1 cellular context compared by ENCODE assay signal in the genomic region with DNA sequence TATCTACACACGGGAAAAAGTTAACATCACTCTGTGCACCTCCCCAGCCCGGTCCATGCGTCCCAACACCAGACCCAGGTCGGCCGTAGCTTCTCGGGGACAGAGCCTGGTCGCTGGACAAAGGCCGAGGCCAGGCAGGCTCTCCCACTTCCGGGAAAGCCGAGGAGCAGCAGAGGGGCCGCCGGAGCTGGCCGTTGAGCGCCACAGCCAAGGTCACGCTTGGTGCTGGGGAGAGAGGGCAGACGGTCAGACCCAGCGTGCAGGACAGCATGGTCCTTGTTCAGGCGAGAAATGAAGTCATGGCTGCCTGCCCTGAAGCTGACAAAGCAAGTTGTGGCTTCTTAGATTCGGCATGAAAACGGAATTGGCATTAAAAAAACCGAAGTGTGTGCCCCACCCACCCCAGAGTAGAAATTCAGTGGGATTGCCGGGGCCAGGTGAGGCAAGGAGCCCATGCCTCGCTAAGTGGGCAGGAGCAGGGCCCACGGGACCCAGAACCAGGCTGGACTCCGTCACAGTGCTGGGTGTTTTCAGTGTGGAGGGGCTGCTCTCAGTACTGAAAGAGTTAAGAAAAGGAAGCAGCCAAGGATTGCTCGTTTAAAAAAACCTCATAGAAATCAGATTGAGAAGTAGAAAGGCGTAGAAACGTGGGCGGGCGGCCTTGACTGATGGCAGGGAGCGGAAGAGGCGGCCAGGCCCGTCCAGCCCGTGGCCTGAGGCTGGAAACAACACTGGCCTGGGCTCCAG.
TF ChIP-seq lines count a peak whose summit lies in the region.

No MANE protein-coding gene starts in this region.

TF ChIP-seq in HepG2, 621 proteins besides CTCF, POLR2A, EP300 and RAD21 (continued from another document):
- TF ChIP-seq, protein P1, sequence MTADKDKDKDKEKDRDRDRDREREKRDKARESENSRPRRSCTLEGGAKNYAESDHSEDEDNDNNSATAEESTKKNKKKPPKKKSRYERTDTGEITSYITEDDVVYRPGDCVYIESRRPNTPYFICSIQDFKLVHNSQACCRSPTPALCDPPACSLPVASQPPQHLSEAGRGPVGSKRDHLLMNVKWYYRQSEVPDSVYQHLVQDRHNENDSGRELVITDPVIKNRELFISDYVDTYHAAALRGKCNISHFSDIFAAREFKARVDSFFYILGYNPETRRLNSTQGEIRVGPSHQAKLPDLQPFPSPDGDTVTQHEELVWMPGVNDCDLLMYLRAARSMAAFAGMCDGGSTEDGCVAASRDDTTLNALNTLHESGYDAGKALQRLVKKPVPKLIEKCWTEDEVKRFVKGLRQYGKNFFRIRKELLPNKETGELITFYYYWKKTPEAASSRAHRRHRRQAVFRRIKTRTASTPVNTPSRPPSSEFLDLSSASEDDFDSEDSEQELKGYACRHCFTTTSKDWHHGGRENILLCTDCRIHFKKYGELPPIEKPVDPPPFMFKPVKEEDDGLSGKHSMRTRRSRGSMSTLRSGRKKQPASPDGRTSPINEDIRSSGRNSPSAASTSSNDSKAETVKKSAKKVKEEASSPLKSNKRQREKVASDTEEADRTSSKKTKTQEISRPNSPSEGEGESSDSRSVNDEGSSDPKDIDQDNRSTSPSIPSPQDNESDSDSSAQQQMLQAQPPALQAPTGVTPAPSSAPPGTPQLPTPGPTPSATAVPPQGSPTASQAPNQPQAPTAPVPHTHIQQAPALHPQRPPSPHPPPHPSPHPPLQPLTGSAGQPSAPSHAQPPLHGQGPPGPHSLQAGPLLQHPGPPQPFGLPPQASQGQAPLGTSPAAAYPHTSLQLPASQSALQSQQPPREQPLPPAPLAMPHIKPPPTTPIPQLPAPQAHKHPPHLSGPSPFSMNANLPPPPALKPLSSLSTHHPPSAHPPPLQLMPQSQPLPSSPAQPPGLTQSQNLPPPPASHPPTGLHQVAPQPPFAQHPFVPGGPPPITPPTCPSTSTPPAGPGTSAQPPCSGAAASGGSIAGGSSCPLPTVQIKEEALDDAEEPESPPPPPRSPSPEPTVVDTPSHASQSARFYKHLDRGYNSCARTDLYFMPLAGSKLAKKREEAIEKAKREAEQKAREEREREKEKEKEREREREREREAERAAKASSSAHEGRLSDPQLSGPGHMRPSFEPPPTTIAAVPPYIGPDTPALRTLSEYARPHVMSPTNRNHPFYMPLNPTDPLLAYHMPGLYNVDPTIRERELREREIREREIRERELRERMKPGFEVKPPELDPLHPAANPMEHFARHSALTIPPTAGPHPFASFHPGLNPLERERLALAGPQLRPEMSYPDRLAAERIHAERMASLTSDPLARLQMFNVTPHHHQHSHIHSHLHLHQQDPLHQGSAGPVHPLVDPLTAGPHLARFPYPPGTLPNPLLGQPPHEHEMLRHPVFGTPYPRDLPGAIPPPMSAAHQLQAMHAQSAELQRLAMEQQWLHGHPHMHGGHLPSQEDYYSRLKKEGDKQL (CRISPR knock-in tag; IDR thresholded peaks at IDR 0.05; ENCODE audit: low read depth) = peak; percentile 61; the same call in 1 of the 2 replicates
- TF ChIP-seq SP2 (CRISPR knock-in tag; IDR thresholded peaks at IDR 0.05) (no peak), ZNF776 (CRISPR knock-in tag; IDR thresholded peaks at IDR 0.05) (no peak; the same call in 1 of the 2 replicates), U2AF2 (IDR thresholded peaks at IDR 0.05; ENCODE audit: low read depth, low read length) (no peak), ZNF564 (CRISPR knock-in tag; IDR thresholded peaks at IDR 0.05) (no peak), ZFX (CRISPR knock-in tag; IDR thresholded peaks at IDR 0.05; ENCODE audit: low read depth) (peak; percentile 87), TAF15 (IDR thresholded peaks at IDR 0.05; ENCODE audit: low read depth, low read length, poor library complexity, severe bottlenecking) (no peak), PHF21A (CRISPR knock-in tag; IDR thresholded peaks at IDR 0.05) (peak; percentile 85), TAF1 (CRISPR knock-in tag; IDR thresholded peaks at IDR 0.05) (peak; percentile 66), EED (CRISPR knock-in tag; IDR thresholded peaks at IDR 0.05) (no peak), KDM6A (CRISPR knock-in tag; IDR thresholded peaks at IDR 0.05; ENCODE audit: low read depth) (peak; percentile 56; the same call in 1 of the 2 replicates), CHCHD3 (CRISPR knock-in tag; IDR thresholded peaks at IDR 0.05) (0 out of 2 replicates have a peak, but pooled peaks have one; percentile 46), FOXA1 (IDR thresholded peaks at IDR 0.05) (no peak), FOXA1 (CRISPR knock-in tag; IDR thresholded peaks at IDR 0.05) (peak; percentile 25; the same call in 1 of the 2 replicates), KLF9 (CRISPR knock-in tag; IDR thresholded peaks at IDR 0.05; ENCODE audit: low read depth) (no peak), ETV6 (CRISPR knock-in tag; conservative IDR thresholded peaks at IDR 0.05) (peak; percentile 46; the same call in 1 of the 2 replicates), ZNF337 (CRISPR knock-in tag; IDR thresholded peaks at IDR 0.05; ENCODE audit: borderline replicate concordance, low read depth) (peak; percentile 45; the same call in 1 of the 2 replicates), PPARG (CRISPR knock-in tag; conservative IDR thresholded peaks at IDR 0.05) (peak; percentile 56), NCOA2 (CRISPR knock-in tag; IDR thresholded peaks at IDR 0.05) (peak; percentile 71), ZNF354B (CRISPR knock-in tag; IDR thresholded peaks at IDR 0.05) (peak; percentile 71; the same call in 1 of the 2 replicates), ZNF235 (CRISPR knock-in tag; IDR thresholded peaks at IDR 0.05; ENCODE audit: borderline replicate concordance) (no peak), NR2F1 (CRISPR knock-in tag; IDR thresholded peaks at IDR 0.05) (peak in 1 of 2 experiments; percentile 31; a peak in 1 of 4 replicates), JUND (CRISPR knock-in tag; IDR thresholded peaks at IDR 0.05) (no peak), RAD51 (IDR thresholded peaks at IDR 0.05; ENCODE audit: borderline replicate concordance) (no peak), HMG20A (CRISPR knock-in tag; IDR thresholded peaks at IDR 0.05; ENCODE audit: borderline replicate concordance) (peak; percentile 46; the same call in 1 of the 2 replicates), NFIB (CRISPR knock-in tag; IDR thresholded peaks at IDR 0.05; ENCODE audit: borderline replicate concordance) (no peak)
- TF ChIP-seq, protein P2, sequence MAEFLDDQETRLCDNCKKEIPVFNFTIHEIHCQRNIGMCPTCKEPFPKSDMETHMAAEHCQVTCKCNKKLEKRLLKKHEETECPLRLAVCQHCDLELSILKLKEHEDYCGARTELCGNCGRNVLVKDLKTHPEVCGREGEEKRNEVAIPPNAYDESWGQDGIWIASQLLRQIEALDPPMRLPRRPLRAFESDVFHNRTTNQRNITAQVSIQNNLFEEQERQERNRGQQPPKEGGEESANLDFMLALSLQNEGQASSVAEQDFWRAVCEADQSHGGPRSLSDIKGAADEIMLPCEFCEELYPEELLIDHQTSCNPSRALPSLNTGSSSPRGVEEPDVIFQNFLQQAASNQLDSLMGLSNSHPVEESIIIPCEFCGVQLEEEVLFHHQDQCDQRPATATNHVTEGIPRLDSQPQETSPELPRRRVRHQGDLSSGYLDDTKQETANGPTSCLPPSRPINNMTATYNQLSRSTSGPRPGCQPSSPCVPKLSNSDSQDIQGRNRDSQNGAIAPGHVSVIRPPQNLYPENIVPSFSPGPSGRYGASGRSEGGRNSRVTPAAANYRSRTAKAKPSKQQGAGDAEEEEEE (CRISPR knock-in tag; IDR thresholded peaks at IDR 0.05; ENCODE audit: borderline replicate concordance) = no peak; the same call in 1 of the 2 replicates
- TF ChIP-seq, protein P3, sequence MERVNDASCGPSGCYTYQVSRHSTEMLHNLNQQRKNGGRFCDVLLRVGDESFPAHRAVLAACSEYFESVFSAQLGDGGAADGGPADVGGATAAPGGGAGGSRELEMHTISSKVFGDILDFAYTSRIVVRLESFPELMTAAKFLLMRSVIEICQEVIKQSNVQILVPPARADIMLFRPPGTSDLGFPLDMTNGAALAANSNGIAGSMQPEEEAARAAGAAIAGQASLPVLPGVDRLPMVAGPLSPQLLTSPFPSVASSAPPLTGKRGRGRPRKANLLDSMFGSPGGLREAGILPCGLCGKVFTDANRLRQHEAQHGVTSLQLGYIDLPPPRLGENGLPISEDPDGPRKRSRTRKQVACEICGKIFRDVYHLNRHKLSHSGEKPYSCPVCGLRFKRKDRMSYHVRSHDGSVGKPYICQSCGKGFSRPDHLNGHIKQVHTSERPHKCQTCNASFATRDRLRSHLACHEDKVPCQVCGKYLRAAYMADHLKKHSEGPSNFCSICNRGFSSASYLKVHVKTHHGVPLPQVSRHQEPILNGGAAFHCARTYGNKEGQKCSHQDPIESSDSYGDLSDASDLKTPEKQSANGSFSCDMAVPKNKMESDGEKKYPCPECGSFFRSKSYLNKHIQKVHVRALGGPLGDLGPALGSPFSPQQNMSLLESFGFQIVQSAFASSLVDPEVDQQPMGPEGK (CRISPR knock-in tag; IDR thresholded peaks at IDR 0.05) = peak; percentile 59
TF ChIP-seq in HepG2: peak in this region for 255.
